1 cellular context compared by ENCODE assay signal in the genomic region with DNA sequence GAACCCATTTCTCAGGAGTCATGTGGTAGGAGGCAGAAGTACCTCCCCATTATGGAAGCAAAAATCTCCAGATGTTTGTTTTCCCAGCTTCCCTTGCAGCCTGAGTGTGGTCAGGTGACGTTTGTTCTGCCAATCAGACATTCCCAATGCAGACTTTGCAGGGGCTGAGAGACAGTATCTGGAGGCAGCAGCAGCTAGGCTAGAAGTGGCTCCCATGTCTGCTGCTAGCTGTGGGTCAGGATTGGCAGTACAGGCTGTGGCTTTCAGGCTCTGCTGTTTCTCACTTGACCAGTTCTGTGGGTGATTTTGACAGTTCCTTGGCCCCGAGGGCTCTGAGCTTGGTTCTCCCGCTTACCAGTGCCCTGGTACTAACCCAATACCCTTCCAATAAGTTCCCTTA.
A peak's percentile ranks its signal among the peaks of the same experiment; 100 is the strongest.
TF ChIP-seq lines count a peak whose summit lies in the region.

No MANE protein-coding gene starts in this region.

TF ChIP-seq in WTC11, 78 proteins besides CTCF, POLR2A, EP300 and RAD21 (continued from another document):
- TF ChIP-seq, protein P1, sequence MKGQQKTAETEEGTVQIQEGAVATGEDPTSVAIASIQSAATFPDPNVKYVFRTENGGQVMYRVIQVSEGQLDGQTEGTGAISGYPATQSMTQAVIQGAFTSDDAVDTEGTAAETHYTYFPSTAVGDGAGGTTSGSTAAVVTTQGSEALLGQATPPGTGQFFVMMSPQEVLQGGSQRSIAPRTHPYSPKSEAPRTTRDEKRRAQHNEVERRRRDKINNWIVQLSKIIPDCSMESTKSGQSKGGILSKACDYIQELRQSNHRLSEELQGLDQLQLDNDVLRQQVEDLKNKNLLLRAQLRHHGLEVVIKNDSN (CRISPR knock-in tag; IDR thresholded peaks at IDR 0.05) = 0 out of 2 replicates have a peak, but pooled peaks have one; percentile 24
